Comparison of ENCODE assay signal across 27 cellular contexts in the genomic region with DNA sequence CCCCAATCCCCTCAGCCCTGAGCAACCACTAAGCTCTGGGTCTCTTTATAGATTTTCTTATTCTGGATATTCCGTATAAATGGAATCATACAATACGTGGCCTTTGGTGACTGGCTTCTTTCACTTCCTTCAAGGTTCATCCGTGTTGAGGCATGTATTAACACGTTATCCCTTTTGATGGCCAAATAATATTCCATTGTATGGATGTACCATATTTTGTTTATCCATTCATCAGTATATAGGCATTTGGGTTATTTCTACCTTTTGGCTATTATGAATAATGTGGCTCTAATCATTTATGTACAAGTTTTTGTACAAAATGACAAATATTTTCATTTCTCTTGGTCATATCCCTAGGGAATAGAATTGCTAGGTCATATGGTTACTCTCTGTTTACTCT.
"Had no signal": no experiment of that assay in that cellular context is flagged by ENCODE, and none has a peak within 500 bp of the region (broad histone marks: within the 10 kb centered on the region; RNA-seq: fewer than 3 reads in every experiment).

No MANE protein-coding gene starts in this region.

- H3K9me3 ChIP-seq: suprapubic skin, testis, thoracic aorta, thyroid gland, tibial artery, tibial nerve, transverse colon, upper lobe of left lung, upper lobe of right lung, vagina had no signal

- DNase-seq: stimulated activated CD4-positive, alpha-beta T cell treated with anti-CD3 and anti-CD28 coated beads, Interleukin-2, amount 100 ng/mL, for 48 hours; stimulated activated CD4-positive, alpha-beta T cell treated with anti-CD3 and anti-CD28 coated beads, Interleukin-4, amount 100 ng/mL, for 1 hour; stimulated activated CD4-positive, alpha-beta T cell treated with anti-CD3 and anti-CD28 coated beads, Interleukin-4, amount 100 ng/mL, for 24 hours; stimulated activated CD4-positive, alpha-beta T cell treated with anti-CD3 and anti-CD28 coated beads, Interleukin-4, amount 100 ng/mL, for 4 hours; stimulated activated CD8-positive, alpha-beta memory T cell treated with anti-CD3 and anti-CD28 coated beads, Interleukin-4, amount 100 ng/mL, for 48 hours; stimulated activated naive B cell treated with anti-CD40 and anti-IgM and Interleukin-4, amounts not matched to agents 10 μg/mL and 1 μg/mL and 100 μg/mL, for 72 hours; stimulated activated naive CD4-positive, alpha-beta T cell; stimulated activated naive CD4-positive, alpha-beta T cell treated with Interleukin-2 at 50 U/mL for 16 hours; stimulated activated naive CD8-positive, alpha-beta T cell treated with anti-CD3 and anti-CD28 coated beads, Interleukin-15, amount 100 ng/mL, for 72 hours; stimulated activated naive CD8-positive, alpha-beta T cell treated with anti-CD3 and anti-CD28 coated beads, Interleukin-15, Interleukin-2, amounts not matched to agents 100 U/mL and 50 U/mL, for 24 hours; stomach; substantia nigra; testis; thyroid gland; tibial artery; transverse colon; trophoblast cell; upper lobe of left lung; upper lobe of right lung; uterus had no signal

- H3K27me3 ChIP-seq: stomach, suprapubic skin, testis, thyroid gland, tibial artery, transverse colon, upper lobe of left lung, upper lobe of right lung, uterus, vagina had no signal

- H3K4me3 ChIP-seq: stomach, suprapubic skin, testis, thoracic aorta, thyroid gland, tibial artery, tibial nerve, transverse colon, upper lobe of left lung, upper lobe of right lung, uterus, vagina had no signal

- H3K4me1 ChIP-seq: stomach, suprapubic skin, testis, tibial nerve, transverse colon, upper lobe of right lung, uterus, vagina had no signal

- ATAC-seq: stimulated activated effector memory CD8-positive, alpha-beta T cell treated with anti-CD3 and anti-CD28 coated beads, Interleukin-12 subunit alpha, Interleukin-12 subunit beta, amount 100 ng/mL, for 72 hours; stimulated activated memory B cell treated with anti-CD40 and anti-IgM and Interleukin-4, amounts not matched to agents 10 μg/mL and 1 μg/mL and 100 μg/mL, for 72 hours; stimulated activated naive B cell treated with anti-CD40 and anti-IgM and Interleukin-4, amounts not matched to agents 10 μg/mL and 1 μg/mL and 100 μg/mL, for 72 hours; stimulated activated naive CD8-positive, alpha-beta T cell treated with anti-CD3 and anti-CD28 coated beads, Interleukin-15, amount 100 ng/mL, for 72 hours; stimulated activated naive CD8-positive, alpha-beta T cell treated with anti-CD3 and anti-CD28 coated beads, Interleukin-15, Interleukin-2, amounts not matched to agents 100 U/mL and 50 U/mL, for 24 hours; upper lobe of right lung had no signal

- H3K27ac ChIP-seq: stomach, suprapubic skin, testis, thoracic aorta, thyroid gland, tibial artery, tibial nerve, transverse colon, upper lobe of left lung, upper lobe of right lung, uterus, vagina had no signal

- H3K36me3 ChIP-seq: stomach, suprapubic skin, thoracic aorta, thyroid gland, tibial artery, tibial nerve, transverse colon, upper lobe of left lung, upper lobe of right lung, uterus, vagina had no signal

- FAIRE-seq: urothelium cell line had no signal
